Comparison of ENCODE assay signal across 24 cellular contexts in the genomic region with DNA sequence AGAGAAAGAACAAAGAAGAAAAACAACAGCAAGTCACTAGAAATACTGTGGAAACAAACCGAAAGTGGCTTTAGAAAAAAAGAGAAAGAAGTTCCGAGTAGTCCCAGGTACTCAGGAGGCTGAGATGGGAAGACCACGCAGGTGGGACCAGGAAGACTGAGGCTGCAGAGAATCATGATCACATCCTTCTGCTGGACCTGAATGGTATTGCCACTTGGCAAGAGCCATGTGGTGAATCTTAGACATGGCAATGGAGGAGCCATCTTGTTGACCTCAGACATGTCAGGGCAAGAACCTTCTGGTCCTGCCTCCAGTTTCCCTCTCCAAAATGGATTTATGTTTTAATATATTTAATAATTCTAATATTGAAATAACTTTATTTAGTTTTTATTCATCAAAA.
"Had no signal": no experiment of that assay in that cellular context is flagged by ENCODE, and none has a peak within 500 bp of the region (broad histone marks: within the 10 kb centered on the region; RNA-seq: fewer than 3 reads in every experiment).

No MANE protein-coding gene starts in this region.

- H3K4me3 Mint-ChIP-seq: activated CD8-positive, alpha-beta T cell treated with anti-CD3 and anti-CD28 coated beads, Interleukin-2, amount 10 ng/mL, durations not matched to agents 7 days and 5 days; activated naive CD8-positive, alpha-beta T cell treated with anti-CD3 and anti-CD28 coated beads, Interleukin-2, amount 50 U/mL, for 24 hours; activated T-helper 1 cell treated with anti-CD3 and anti-CD28 coated beads, Interleukin-12 subunit alpha, Interleukin-12 subunit beta, Interleukin-2, Interleukin-4 antibody, amounts not matched to agents 30 ng/mL and 10 ng/mL and 1 ng/mL, durations not matched to agents 14 hours and 24 hours and 36 hours; mesothelial cell of epicardium; naive thymus-derived CD8-positive, alpha-beta T cell; neural progenitor cell; stimulated activated naive B cell treated with anti-CD40 and anti-IgM and Interleukin-4, amounts not matched to agents 10 μg/mL and 1 μg/mL and 100 μg/mL, for 72 hours had no signal

- H3K27ac Mint-ChIP-seq: activated CD8-positive, alpha-beta T cell treated with anti-CD3 and anti-CD28 coated beads, Interleukin-2, amount 10 ng/mL, durations not matched to agents 7 days and 5 days; activated naive CD8-positive, alpha-beta T cell treated with anti-CD3 and anti-CD28 coated beads, Interleukin-2, amount 50 U/mL, for 24 hours; activated T-helper 1 cell treated with anti-CD3 and anti-CD28 coated beads, Interleukin-12 subunit alpha, Interleukin-12 subunit beta, Interleukin-2, Interleukin-4 antibody, amounts not matched to agents 30 ng/mL and 10 ng/mL and 1 ng/mL, durations not matched to agents 14 hours and 24 hours and 36 hours; mesothelial cell of epicardium; naive thymus-derived CD8-positive, alpha-beta T cell; neural progenitor cell; stimulated activated naive B cell treated with anti-CD40 and anti-IgM and Interleukin-4, amounts not matched to agents 10 μg/mL and 1 μg/mL and 100 μg/mL, for 72 hours had no signal

- H3K36me3 ChIP-seq: gastroesophageal sphincter, heart right ventricle, left lung, neural progenitor cell, sigmoid colon, transverse colon, WERI-Rb-1 had no signal

- H3K4me3 ChIP-seq: coronary artery, gastroesophageal sphincter, heart right ventricle, left lung, lung, neural progenitor cell, sigmoid colon, smooth muscle cell, transverse colon had no signal

- H3K27ac ChIP-seq: coronary artery, gastroesophageal sphincter, heart right ventricle, left lung, neural progenitor cell, sigmoid colon, transverse colon, WERI-Rb-1 had no signal

- H3K9me3 ChIP-seq: gastroesophageal sphincter, sigmoid colon, transverse colon had no signal

- H3K36me3 Mint-ChIP-seq: neural progenitor cell had no signal

- DNase-seq: activated CD4-positive, alpha-beta T cell treated with anti-CD3 and anti-CD28 coated beads for 1 hour; activated CD4-positive, alpha-beta T cell treated with anti-CD3 and anti-CD28 coated beads, Interleukin-2, amount 50 U/mL, for 1 hour; activated CD8-positive, alpha-beta T cell treated with anti-CD3 and anti-CD28 coated beads, Interleukin-2, amount 10 ng/mL, durations not matched to agents 7 days and 5 days; activated gamma-delta T cell; activated naive CD4-positive, alpha-beta T cell treated with anti-CD3 and anti-CD28 coated beads, Interleukin-2, amount 50 U/mL, for 16 hours; activated naive CD8-positive, alpha-beta T cell treated with anti-CD3 and anti-CD28 coated beads, Interleukin-2, amount 50 U/mL, for 24 hours; cerebellar nuclear complex; heart right ventricle; kidney glomerular epithelial cell; left lung; naive thymus-derived CD8-positive, alpha-beta T cell; sigmoid colon; stimulated activated CD4-positive, alpha-beta T cell treated with anti-CD3 and anti-CD28 coated beads, Interleukin-15, amount 100 ng/mL, for 24 hours; stimulated activated naive B cell treated with anti-CD40 and anti-IgM and Interleukin-4, amounts not matched to agents 10 μg/mL and 1 μg/mL and 100 μg/mL, for 72 hours; transverse colon; WERI-Rb-1 had no signal

- H3K4me2 ChIP-seq: neural progenitor cell, smooth muscle cell had no signal

- H3K4me1 ChIP-seq: gastroesophageal sphincter, heart right ventricle, left lung, neural progenitor cell, sigmoid colon, transverse colon had no signal

- H3K27me3 Mint-ChIP-seq: activated naive CD8-positive, alpha-beta T cell treated with anti-CD3 and anti-CD28 coated beads, Interleukin-2, amount 50 U/mL, for 24 hours; stimulated activated naive B cell treated with anti-CD40 and anti-IgM and Interleukin-4, amounts not matched to agents 10 μg/mL and 1 μg/mL and 100 μg/mL, for 72 hours had no signal

- FAIRE-seq: urothelium cell line had no signal

- H3K9ac ChIP-seq: neural progenitor cell had no signal

- H3K27me3 ChIP-seq: gastroesophageal sphincter, heart right ventricle, left lung, neural progenitor cell, sigmoid colon, transverse colon had no signal

- H2AFZ ChIP-seq: neural progenitor cell had no signal

- ATAC-seq: activated CD8-positive, alpha-beta T cell treated with anti-CD3 and anti-CD28 coated beads, Interleukin-2, amount 10 ng/mL, durations not matched to agents 7 days and 5 days; activated naive CD8-positive, alpha-beta T cell treated with anti-CD3 and anti-CD28 coated beads, Interleukin-2, amount 50 U/mL, for 24 hours; gastroesophageal sphincter; heart right ventricle; left lung; naive thymus-derived CD8-positive, alpha-beta T cell; stimulated activated naive B cell treated with anti-CD40 and anti-IgM and Interleukin-4, amounts not matched to agents 10 μg/mL and 1 μg/mL and 100 μg/mL, for 72 hours had no signal

- H3K4me1 Mint-ChIP-seq: activated naive CD8-positive, alpha-beta T cell treated with anti-CD3 and anti-CD28 coated beads, Interleukin-2, amount 50 U/mL, for 24 hours; mesothelial cell of epicardium; neural progenitor cell had no signal
